Comparison of ENCODE assay signal across 12 cellular contexts in the genomic region with DNA sequence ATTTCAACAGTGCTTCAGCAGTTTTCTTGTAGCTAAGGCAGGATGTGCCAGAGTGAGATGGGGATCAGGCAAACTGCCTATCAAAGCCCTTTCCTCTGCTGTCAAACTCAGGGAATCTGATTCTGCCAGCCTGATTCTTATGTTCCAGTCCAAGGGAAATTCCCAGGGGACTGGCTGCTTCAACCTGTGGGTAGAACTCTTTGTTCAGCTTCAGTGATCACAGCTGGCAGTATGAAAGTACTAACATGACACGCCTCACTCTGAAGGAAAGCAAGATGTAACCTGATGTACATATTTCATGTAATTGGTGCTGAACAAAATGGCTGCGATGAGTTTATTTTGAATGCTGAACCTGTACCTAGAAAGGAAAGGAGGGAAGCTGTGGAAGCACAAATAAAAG. TPM values are rescaled to one million over a fixed set of nuclear protein-coding genes. Genes with fewer than 3 reads are reported as not detected.
DNase-seq lines count a peak whose midpoint lies in the region; ATAC-seq and TF ChIP-seq lines count a peak whose summit lies in the region.
"Had no signal": no experiment of that assay in that cellular context is flagged by ENCODE, and none has a peak within 500 bp of the region (broad histone marks: within the 10 kb centered on the region; RNA-seq: fewer than 3 reads in every experiment).

No MANE protein-coding gene starts in this region.

- peak; percentile 98 for DNase-seq in NCI-H2171 (lab: John Stamatoyannopoulos, UW)
- DNase-seq in kidney tubule cell (ENCODE audit: low spot score): peak; percentile 86
- no peak for DNase-seq in GM10266 (ENCODE audit: extremely low spot score)
- DNase-seq in left ventricle myocardium superior: no peak
- DNase-seq in globus pallidus (ENCODE audit: low spot score): no peak
- DNase-seq: activated B cell treated with CpG ODN at 0.5 μM for 24 hours, EL had no signal

- no peak for TF ChIP-seq CTCF in GM10266 (IDR thresholded peaks at IDR 0.05; ENCODE audit: control insufficient read depth, insufficient read depth, low read depth, missing control alignments)

- ATAC-seq in GM18870 (IDR thresholded peaks at IDR 0.05; ENCODE audit: unreplicated experiment): peak; percentile 69
- peak; percentile 68 for ATAC-seq in HG02981 (IDR thresholded peaks at IDR 0.05; ENCODE audit: unreplicated experiment)
- no peak for ATAC-seq in left ventricle myocardium superior
- ATAC-seq in GM18861 (IDR thresholded peaks at IDR 0.05; ENCODE audit: unreplicated experiment): no peak
- ATAC-seq: Panc1 had no signal

- intact Hi-C loops in left ventricle myocardium superior (cut with micrococcal nuclease): no loop called here

RNA-seq across cellular contexts. Expression of a gene that starts 40.1 kb away (rescaled TPM):
- 0.17 TPM for total RNA-seq in left ventricle myocardium superior
- total RNA-seq: activated B cell treated with CpG ODN at 0.5 μM for 24 hours, HT1080 had no signal

Comparison
In these comparisons a context has a peak if more than half of its experiments do, and no peak if none do; other contexts are left out.
1. ATAC-seq: peak in GM18870 (single experiment) and HG02981 (single experiment); none in left ventricle myocardium superior (single experiment) and GM18861 (single experiment).
2. DNase-seq: peak in NCI-H2171 (single experiment) and kidney tubule cell (single experiment); none in GM10266 (single experiment), left ventricle myocardium superior (single experiment) and globus pallidus (single experiment).